12 cellular contexts compared by ENCODE assay signal in the genomic region with DNA sequence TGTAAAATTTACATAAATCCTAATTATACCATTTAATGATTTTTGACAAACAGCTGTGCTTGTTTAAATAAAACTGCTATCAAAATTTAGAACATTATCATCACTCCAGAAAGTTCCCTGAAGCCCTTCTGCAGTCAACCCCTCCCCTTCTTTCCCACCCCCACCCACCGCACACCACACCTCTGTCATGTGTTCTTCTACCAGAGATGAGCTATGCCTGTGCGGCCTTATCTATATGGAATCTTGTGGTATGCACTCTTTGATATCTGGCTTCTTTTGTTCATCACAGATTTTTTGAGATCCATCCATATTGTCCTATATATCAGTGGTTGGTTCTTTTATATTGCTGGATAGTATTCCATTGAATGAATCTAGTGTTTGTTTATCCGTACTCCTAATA. TPM values are rescaled to one million over a fixed set of nuclear protein-coding genes. Genes with fewer than 3 reads are reported as not detected.
A peak's percentile ranks its signal among the peaks of the same experiment; 100 is the strongest.
DNase-seq lines count a peak whose midpoint lies in the region; ATAC-seq, FAIRE-seq and TF ChIP-seq lines count a peak whose summit lies in the region.
"Had no signal": no experiment of that assay in that cellular context is flagged by ENCODE, and none has a peak within 500 bp of the region (broad histone marks: within the 10 kb centered on the region; RNA-seq: fewer than 3 reads in every experiment).

No MANE protein-coding gene starts in this region.

- no peak overlapping the region for H2AFZ ChIP-seq in PC-9

- no peaks in the 10 kb centered on the region for H3K9me3 ChIP-seq in CD4-positive, alpha-beta memory T cell (ENCODE audit: control insufficient read depth in 1 of 2, low read length in 2 of 2)
- H3K9me3 ChIP-seq in PC-9 (ENCODE audit: insufficient read depth, low read depth) (no peaks in the 10 kb centered on the region), gastrocnemius medialis (no peaks in the 10 kb centered on the region), kidney (ENCODE audit: control insufficient read depth in 1 of 2, low read length in 2 of 2) (no peaks in the 10 kb centered on the region), Caco-2 (no peaks in the 10 kb centered on the region)
- H3K9me3 ChIP-seq: SJSA1 had no signal

- peaks cover 98% of the 10 kb centered on the region for H3K79me2 ChIP-seq in PC-9 (ENCODE audit: low read depth)

- peak overlapping the region; percentile 68 to 86 (median 78) for H3K4me3 Mint-ChIP-seq in CD4-positive, alpha-beta memory T cell
- H3K4me3 Mint-ChIP-seq in activated naive CD8-positive, alpha-beta T cell treated with anti-CD3 and anti-CD28 coated beads, Interleukin-2, amount 50 U/mL, for 24 hours: peak overlapping the region; percentile 71
- no peak overlapping the region for H3K4me3 Mint-ChIP-seq in Caco-2 (ENCODE audit: unreplicated experiment)
- H3K4me3 Mint-ChIP-seq: endodermal cell had no signal

- no peaks in the 10 kb centered on the region for H3K9me2 ChIP-seq in PC-9 (ENCODE audit: insufficient read depth)

- CTCF ChIA-PET in CD4-positive, alpha-beta memory T cell (lab: Charles Lee; ENCODE audit: partially characterized antibody): interaction anchor here (1.1 to 3.1 kb wide), 3 partner anchors 33 to 445 kb away, joined by 3 to 15 read pairs (median 4); no protein-coding TSS in a partner anchor
- CTCF ChIA-PET in PC-9 (lab: Charles Lee): no interaction called here
- CTCF ChIA-PET in Caco-2 (lab: Charles Lee): interaction anchor here (0.5 to 0.6 kb wide), 2 partner anchors 33 to 47 kb away, joined by 4 to 11 read pairs; no protein-coding TSS in a partner anchor

- no peak overlapping the region for H3K9ac ChIP-seq in kidney (ENCODE audit: low read length in 2 of 2)

- H3K36me3 ChIP-seq in CD4-positive, alpha-beta memory T cell (ENCODE audit: insufficient read depth, low read length): no peaks in the 10 kb centered on the region
- H3K36me3 ChIP-seq in PC-9 (ENCODE audit: low read depth): peaks cover 71% of the 10 kb centered on the region
- H3K36me3 ChIP-seq in gastrocnemius medialis: no peaks in the 10 kb centered on the region
- peaks cover 0 to 2% of the 10 kb centered on the region in 2 donors for H3K36me3 ChIP-seq in kidney (ENCODE audit: control insufficient read depth in 1 of 2, insufficient read depth in 2 of 2, low read length in 2 of 2)
- no peaks in the 10 kb centered on the region for H3K36me3 ChIP-seq in Caco-2 (ENCODE audit: control insufficient read depth, insufficient read depth, low read length)
- H3K36me3 ChIP-seq: SJSA1 had no signal

- peaks cover 32 to 63% of the 10 kb centered on the region in 2 donors for H3K36me3 Mint-ChIP-seq in CD4-positive, alpha-beta memory T cell
- peaks cover 17% of the 10 kb centered on the region for H3K36me3 Mint-ChIP-seq in activated naive CD8-positive, alpha-beta T cell treated with anti-CD3 and anti-CD28 coated beads, Interleukin-2, amount 50 U/mL, for 24 hours (ENCODE audit: low read depth)
- H3K36me3 Mint-ChIP-seq in Caco-2 (ENCODE audit: insufficient read depth, unreplicated experiment): peaks cover 55% of the 10 kb centered on the region

- intact Hi-C loops in CD4-positive, alpha-beta memory T cell (cut with micrococcal nuclease): loop anchor here (10.0 kb wide), 1 partner anchor 189 kb away; no protein-coding TSS in a partner anchor
- intact Hi-C loops in PC-9 (cut with micrococcal nuclease; ENCODE audit: unreplicated experiment) (no loop called here), gastrocnemius medialis (cut with DNase I; ENCODE audit: low total_unique reads) (loop anchor here (5.0 to 10.0 kb wide), 3 partner anchors 141 to 629 kb away; a partner anchor contains a TSS), kidney (cut with DNase I) (no loop called here), Caco-2 (cut with micrococcal nuclease; ENCODE audit: unreplicated experiment) (no loop called here)

- peaks cover 0 to 1% (median 0%) of the 10 kb centered on the region in 8 donors for H3K9me3 Mint-ChIP-seq in CD4-positive, alpha-beta memory T cell
- no peaks in the 10 kb centered on the region for H3K9me3 Mint-ChIP-seq in activated naive CD8-positive, alpha-beta T cell treated with anti-CD3 and anti-CD28 coated beads, Interleukin-2, amount 50 U/mL, for 24 hours
- H3K9me3 Mint-ChIP-seq in Caco-2 (ENCODE audit: unreplicated experiment): no peaks in the 10 kb centered on the region
- H3K9me3 Mint-ChIP-seq: endodermal cell had no signal

- no peak for TF ChIP-seq POLR2A in gastrocnemius medialis (IDR thresholded peaks at IDR 0.05)

- no peaks in the 10 kb centered on the region for H3K27me3 Mint-ChIP-seq in CD4-positive, alpha-beta memory T cell
- no peaks in the 10 kb centered on the region for H3K27me3 Mint-ChIP-seq in activated naive CD8-positive, alpha-beta T cell treated with anti-CD3 and anti-CD28 coated beads, Interleukin-2, amount 50 U/mL, for 24 hours
- no peaks in the 10 kb centered on the region for H3K27me3 Mint-ChIP-seq in Caco-2 (ENCODE audit: insufficient read depth, unreplicated experiment)

- H3K4me1 Mint-ChIP-seq in CD4-positive, alpha-beta memory T cell: peaks cover 74 to 100% (median 88%) of the 10 kb centered on the region in 4 donors
- H3K4me1 Mint-ChIP-seq in activated naive CD8-positive, alpha-beta T cell treated with anti-CD3 and anti-CD28 coated beads, Interleukin-2, amount 50 U/mL, for 24 hours: peaks cover 84% of the 10 kb centered on the region
- H3K4me1 Mint-ChIP-seq in Caco-2 (ENCODE audit: low read depth, unreplicated experiment): peaks cover 37% of the 10 kb centered on the region

- DNase-seq in CD4-positive, alpha-beta memory T cell: peak; percentile 62 to 85 (median 73)
- DNase-seq in PC-9: no peak
- peak; percentile 23 for DNase-seq in activated naive CD8-positive, alpha-beta T cell treated with anti-CD3 and anti-CD28 coated beads, Interleukin-2, amount 50 U/mL, for 24 hours
- DNase-seq in gastrocnemius medialis: no peak
- DNase-seq in kidney: no peak
- DNase-seq in NCI-H1092 (lab: John Stamatoyannopoulos, UW): no peak
- DNase-seq in Caco-2: no peak
- DNase-seq: endodermal cell, NCI-H345, nucleus accumbens had no signal

- POLR2A ChIA-PET in CD4-positive, alpha-beta memory T cell (lab: Charles Lee; ENCODE audit: partially characterized antibody): interaction anchor here (0.6 to 2.9 kb wide), 6 partner anchors 8 to 626 kb away, joined by 3 to 26 read pairs (median 3); a partner anchor contains a TSS
- POLR2A ChIA-PET in PC-9 (lab: Charles Lee; ENCODE audit: unreplicated experiment): interaction anchor here (0.5 to 0.6 kb wide), 3 partner anchors 8 to 1402 kb away, joined by 12 to 13 read pairs (median 13); a partner anchor contains a TSS
- POLR2A ChIA-PET in Caco-2 (lab: Charles Lee): no interaction called here

- H3K4me1 ChIP-seq in CD4-positive, alpha-beta memory T cell (ENCODE audit: insufficient read depth, low read length): peaks cover 91% of the 10 kb centered on the region
- H3K4me1 ChIP-seq in PC-9 (replicated peaks; ENCODE audit: insufficient read depth) (peaks cover 69% of the 10 kb centered on the region), gastrocnemius medialis (peaks cover 99 to 100% of the 10 kb centered on the region in 2 donors), kidney (ENCODE audit: control insufficient read depth in 1 of 2, insufficient read depth in 1 of 2, low read depth in 1 of 2, low read length in 2 of 2) (peaks cover 27 to 60% of the 10 kb centered on the region in 2 donors), Caco-2 (peaks cover 28% of the 10 kb centered on the region)

- H3K27me3 ChIP-seq in CD4-positive, alpha-beta memory T cell (ENCODE audit: insufficient read depth, low read length): no peaks in the 10 kb centered on the region
- H3K27me3 ChIP-seq in PC-9 (ENCODE audit: insufficient read depth, low read depth) (no peaks in the 10 kb centered on the region), gastrocnemius medialis (no peaks in the 10 kb centered on the region), Caco-2 (replicated peaks; ENCODE audit: control insufficient read depth, insufficient read depth, low read length) (no peaks in the 10 kb centered on the region)
- H3K27me3 ChIP-seq: SJSA1 had no signal

- peaks cover 19% of the 10 kb centered on the region for H3F3A ChIP-seq in PC-9 (ENCODE audit: insufficient read depth, low read depth)

- peak overlapping the region; percentile 40 for H3K27ac ChIP-seq in CD4-positive, alpha-beta memory T cell (ENCODE audit: low read depth, low read length)
- peak overlapping the region; percentile 58; the same call in 1 of the 2 replicates for H3K27ac ChIP-seq in PC-9
- H3K27ac ChIP-seq in gastrocnemius medialis: peak overlapping the region; percentile 98 to 100 (median 99)
- H3K27ac ChIP-seq in kidney (ENCODE audit: low read depth in 2 of 2, low read length in 2 of 2): no peak overlapping the region

- peak overlapping the region; percentile 76 to 94 (median 87) for H3K27ac Mint-ChIP-seq in CD4-positive, alpha-beta memory T cell
- H3K27ac Mint-ChIP-seq in activated naive CD8-positive, alpha-beta T cell treated with anti-CD3 and anti-CD28 coated beads, Interleukin-2, amount 50 U/mL, for 24 hours: peak overlapping the region; percentile 92
- no peak overlapping the region for H3K27ac Mint-ChIP-seq in Caco-2 (ENCODE audit: unreplicated experiment)
- H3K27ac Mint-ChIP-seq: endodermal cell had no signal

- H4K20me1 ChIP-seq in PC-9 (ENCODE audit: insufficient read depth): peaks cover 87% of the 10 kb centered on the region

- no TSS peak for BruUV-seq in PC-9 (replicated peaks; lab: Mats Ljungman, UMichigan)
- BruUV-seq in Caco-2 (replicated peaks; lab: Mats Ljungman, UMichigan): no TSS peak

- peak overlapping the region; percentile 64 for H3K4me2 ChIP-seq in PC-9

- in situ Hi-C loops in gastrocnemius medialis (cut with MboI; ENCODE audit: low sequenced_read_pairs in 4 of 4): no loop called here

- ATAC-seq in activated naive CD8-positive, alpha-beta T cell treated with anti-CD3 and anti-CD28 coated beads, Interleukin-2, amount 50 U/mL, for 24 hours: peak; percentile 75
- ATAC-seq in gastrocnemius medialis (no peak), GM18909 (IDR thresholded peaks at IDR 0.05; ENCODE audit: poor library complexity, unreplicated experiment) (no peak)

- no peak for FAIRE-seq in kidney (lab: Jason Lieb, UNC)

- H3K4me3 ChIP-seq in CD4-positive, alpha-beta memory T cell (ENCODE audit: low read length in 2 of 2): no peak overlapping the region
- H3K4me3 ChIP-seq in PC-9 (0 out of 2 replicates have a peak overlapping the region, but pooled peaks have one; percentile 12), gastrocnemius medialis (peak overlapping the region in 3 of 4 donors; percentile 19 to 40 (median 36)), kidney (ENCODE audit: low read length in 2 of 2) (peak overlapping the region in 1 of 2 donors; percentile 1), Caco-2 (ENCODE audit: low read depth, low read length) (no peak overlapping the region)
- H3K4me3 ChIP-seq: SJSA1 had no signal

- TF ChIP-seq CTCF in PC-9 (conservative IDR thresholded peaks at IDR 0.05): no peak
- no peak for TF ChIP-seq CTCF in gastrocnemius medialis (IDR thresholded peaks at IDR 0.05 in 4 of 5, conservative IDR thresholded peaks at IDR 0.05 in 1 of 5)
- no peak for TF ChIP-seq CTCF in kidney (IDR thresholded peaks at IDR 0.05; ENCODE audit: borderline replicate concordance, extremely low read depth, insufficient read depth)
- TF ChIP-seq CTCF in Caco-2 (IDR thresholded peaks at IDR 0.05; ENCODE audit: insufficient read depth in 1 of 2, low read depth in 1 of 2, low read length in 1 of 2, severe bottlenecking in 1 of 2, unreplicated experiment in 1 of 2): no peak

RNA-seq across cellular contexts. Expression of a gene that starts 7.2 kb away (rescaled TPM):
- 10 to 100 TPM; 17.5 to 19.9 TPM for total RNA-seq in CD4-positive, alpha-beta memory T cell
- polyA plus RNA-seq in CD4-positive, alpha-beta memory T cell: 10 to 100 TPM; 71.9 to 88.8 TPM
- total RNA-seq in PC-9 (2021) (29.2 and 42.2 TPM in 2 replicates), gastrocnemius medialis (10 to 100 TPM in 3 of 4 donors, 1 to 10 TPM in 1; 8.9 to 28.6 (median 18.3) TPM), kidney (52.8 TPM), Caco-2 (2022) (46.5 and 48.1 TPM in 2 replicates)
- polyA plus RNA-seq in kidney (ENCODE audit: insufficient read depth, low read depth, low replicate concordance): 27.1 TPM

Comparison
In these comparisons a context has a peak if more than half of its experiments do, and no peak if none do; other contexts are left out.
1. DNase-seq: peak in CD4-positive, alpha-beta memory T cell (5 of 5) and activated naive CD8-positive, alpha-beta T cell treated with anti-CD3 and anti-CD28 coated beads, Interleukin-2, amount 50 U/mL, for 24 hours (single experiment); none in PC-9 (0 of 2), gastrocnemius medialis (0 of 2), kidney (single experiment), NCI-H1092 (single experiment) and Caco-2 (0 of 2).
2. H3K27ac ChIP-seq: peak in CD4-positive, alpha-beta memory T cell (single experiment), PC-9 (single experiment) and gastrocnemius medialis (4 of 4); none in kidney (0 of 2).
3. H3K4me3 ChIP-seq: peak in PC-9 (single experiment) and gastrocnemius medialis (3 of 4); none in CD4-positive, alpha-beta memory T cell (0 of 2) and Caco-2 (single experiment).
4. intact Hi-C loops: an anchor here in CD4-positive, alpha-beta memory T cell (10.0 kb wide) and gastrocnemius medialis (5.0 to 10.0 kb wide); none called in PC-9, kidney and Caco-2.